ENCODE assay signal across 1 cellular context in the genomic region with DNA sequence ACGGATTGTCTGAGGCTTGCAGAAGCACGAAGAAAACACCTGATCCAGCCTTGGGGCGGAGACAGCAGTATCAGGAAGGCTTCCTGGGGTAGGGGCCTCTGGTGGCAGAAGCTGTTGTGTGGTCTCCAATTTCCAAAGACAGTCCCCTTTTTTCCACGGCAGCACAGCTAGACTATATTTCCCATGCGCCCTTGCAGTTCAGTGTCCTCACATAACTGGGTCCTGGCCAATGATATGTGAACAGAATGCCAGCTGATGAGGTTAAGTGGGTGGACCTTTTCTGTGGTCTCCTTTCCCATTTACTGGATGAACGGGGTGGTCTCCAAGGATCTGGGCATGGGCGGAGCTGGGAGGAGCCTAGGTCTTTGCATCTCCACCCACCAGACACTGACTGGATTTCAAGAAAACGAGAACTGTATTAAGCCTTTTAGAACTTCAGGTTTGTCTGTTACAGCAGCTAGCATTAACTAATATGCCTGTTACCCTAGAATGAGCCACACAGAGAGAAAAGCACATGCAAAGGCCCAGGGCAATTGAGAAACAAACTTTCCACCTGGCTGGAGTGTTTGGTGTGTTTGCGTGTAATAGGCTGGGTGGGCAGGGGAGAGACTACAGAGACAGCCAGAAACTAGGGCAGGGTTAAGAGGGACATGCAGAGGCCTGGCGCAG.
TF ChIP-seq lines count a peak whose summit lies in the region.

No MANE protein-coding gene starts in this region.

TF ChIP-seq in WTC11, 78 proteins besides CTCF, POLR2A, EP300 and RAD21:
- TF ChIP-seq, protein P1, sequence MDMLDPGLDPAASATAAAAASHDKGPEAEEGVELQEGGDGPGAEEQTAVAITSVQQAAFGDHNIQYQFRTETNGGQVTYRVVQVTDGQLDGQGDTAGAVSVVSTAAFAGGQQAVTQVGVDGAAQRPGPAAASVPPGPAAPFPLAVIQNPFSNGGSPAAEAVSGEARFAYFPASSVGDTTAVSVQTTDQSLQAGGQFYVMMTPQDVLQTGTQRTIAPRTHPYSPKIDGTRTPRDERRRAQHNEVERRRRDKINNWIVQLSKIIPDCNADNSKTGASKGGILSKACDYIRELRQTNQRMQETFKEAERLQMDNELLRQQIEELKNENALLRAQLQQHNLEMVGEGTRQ (CRISPR knock-in tag; IDR thresholded peaks at IDR 0.05) = peak; percentile 51; the same call in 1 of the 2 replicates
- TF ChIP-seq USF1 (CRISPR knock-in tag; IDR thresholded peaks at IDR 0.05) = 0 out of 2 replicates have a peak, but pooled peaks have one; percentile 50
- TF ChIP-seq, protein P2, sequence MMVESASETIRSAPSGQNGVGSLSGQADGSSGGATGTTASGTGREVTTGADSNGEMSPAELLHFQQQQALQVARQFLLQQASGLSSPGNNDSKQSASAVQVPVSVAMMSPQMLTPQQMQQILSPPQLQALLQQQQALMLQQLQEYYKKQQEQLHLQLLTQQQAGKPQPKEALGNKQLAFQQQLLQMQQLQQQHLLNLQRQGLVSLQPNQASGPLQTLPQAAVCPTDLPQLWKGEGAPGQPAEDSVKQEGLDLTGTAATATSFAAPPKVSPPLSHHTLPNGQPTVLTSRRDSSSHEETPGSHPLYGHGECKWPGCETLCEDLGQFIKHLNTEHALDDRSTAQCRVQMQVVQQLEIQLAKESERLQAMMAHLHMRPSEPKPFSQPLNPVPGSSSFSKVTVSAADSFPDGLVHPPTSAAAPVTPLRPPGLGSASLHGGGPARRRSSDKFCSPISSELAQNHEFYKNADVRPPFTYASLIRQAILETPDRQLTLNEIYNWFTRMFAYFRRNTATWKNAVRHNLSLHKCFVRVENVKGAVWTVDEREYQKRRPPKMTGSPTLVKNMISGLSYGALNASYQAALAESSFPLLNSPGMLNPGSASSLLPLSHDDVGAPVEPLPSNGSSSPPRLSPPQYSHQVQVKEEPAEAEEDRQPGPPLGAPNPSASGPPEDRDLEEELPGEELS (CRISPR knock-in tag; IDR thresholded peaks at IDR 0.05) = no peak
